23 cellular contexts compared by ENCODE assay signal in genomic region chr19:36003284-36003683, GRCh38.
"Had no signal": no experiment of that assay in that cellular context is flagged by ENCODE, and none has a peak within 500 bp of the region (broad histone marks: within the 10 kb centered on the region; RNA-seq: fewer than 3 reads in every experiment).

No MANE protein-coding gene starts in this region.

- H3K9me3 ChIP-seq: SJSA1 had no signal

- DNase-seq: KBM-7, MV-4-11, NCI-H1048, NCI-H1105, NCI-H1417, NCI-H1436 treated with DMSO at 0.1 percent for 48 hours, NCI-H1694, NCI-H187 treated with DMSO at 0.1 percent for 48 hours, NCI-H2081, NCI-H2107, NCI-H2227 treated with DMSO at 0.1 percent for 48 hours, NCI-H524, NCI-H526 treated with DMSO at 0.1 percent for 48 hours, NCI-H774, Right ventricle myocardium superior, RPMI8226, SIG-M5, SW 1271 had no signal

- FAIRE-seq: HTR-8/SVneo, RCC 7860 had no signal

- H3K4me1 ChIP-seq: SJSA1 had no signal

- H3K4me3 ChIP-seq: SJSA1, SK-N-MC had no signal

- H3K27me3 ChIP-seq: SJSA1 had no signal

- H3K27ac ChIP-seq: HL-60, SJSA1, SK-N-MC had no signal
